ENCODE assay signal across 1 cellular context in the genomic region with DNA sequence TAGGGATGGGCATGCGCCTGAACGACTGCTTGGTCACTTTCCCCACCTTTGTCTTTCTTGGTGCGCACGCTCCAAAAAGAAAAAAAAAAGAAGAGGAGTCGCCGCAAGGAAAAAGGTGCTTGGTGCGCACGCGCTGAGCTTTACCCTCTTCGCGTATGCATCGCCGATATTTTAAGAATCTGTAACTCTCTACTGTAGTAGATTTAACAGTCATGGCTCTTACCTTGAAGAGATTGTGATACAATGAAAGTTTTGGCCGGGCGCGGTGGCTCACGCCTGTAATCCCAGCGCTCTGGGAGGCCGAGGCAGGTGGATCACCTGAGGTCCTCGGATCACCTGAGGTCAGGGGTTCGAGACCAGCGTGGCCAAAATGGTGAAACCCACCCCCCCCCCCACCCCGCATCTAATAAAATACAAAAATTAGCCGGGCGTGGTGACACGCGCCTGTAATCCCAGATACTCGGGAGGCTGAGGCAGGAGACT.
TF ChIP-seq lines count a peak whose summit lies in the region.

No MANE protein-coding gene starts in this region.

TF ChIP-seq in IMR-90, 13 proteins besides CTCF, POLR2A, EP300 and RAD21 (continued from another document):
- no peak for TF ChIP-seq MAZ (IDR thresholded peaks at IDR 0.05; ENCODE audit: borderline replicate concordance, low read depth, low read length)
- no peak for TF ChIP-seq RFX5 (IDR thresholded peaks at IDR 0.05; ENCODE audit: low read depth, low read length)
TF ChIP-seq in IMR-90: peak in this region for 0.
